Comparison of ENCODE assay signal across 8 cellular contexts in genomic region chr6:31826793-31827285, GRCh38. TPM values are rescaled to one million over a fixed set of nuclear protein-coding genes. Genes with fewer than 3 reads are reported as not detected.
DNase-seq lines count a peak whose midpoint lies in the region; ATAC-seq, FAIRE-seq and TF ChIP-seq lines count a peak whose summit lies in the region.

No MANE protein-coding gene starts in this region.

- peak overlapping the region; percentile 91 to 97 (median 94) for H3K4me3 Mint-ChIP-seq in CD4-positive, CD25-positive, alpha-beta regulatory T cell
- peak overlapping the region; percentile 78 for H3K4me3 Mint-ChIP-seq in MCF 10A (ENCODE audit: unreplicated experiment)
- H3K4me3 Mint-ChIP-seq in immature natural killer cell, result peak overlapping the region; percentile 92 to 94 (median 93)
- H3K4me3 Mint-ChIP-seq in stimulated activated effector memory CD8-positive, alpha-beta T cell treated with anti-CD3 and anti-CD28 coated beads, Interleukin-12 subunit alpha, Interleukin-12 subunit beta, amount 100 ng/mL, for 72 hours, result peak overlapping the region; percentile 84

- BruUV-seq in MCF 10A (replicated peaks; lab: Mats Ljungman, UMichigan), result TSS peak; percentile 85

- FAIRE-seq in D721Med (lab: Jason Lieb, UNC), result no peak

- TF ChIP-seq CTCF in MCF 10A (IDR thresholded peaks at IDR 0.05; ENCODE audit: unreplicated experiment) (no peak), D721Med (IDR thresholded peaks at IDR 0.05; ENCODE audit: insufficient read depth, missing control alignments) (no peak)

- H3K36me3 ChIP-seq in CD4-positive, CD25-positive, alpha-beta regulatory T cell (ENCODE audit: control insufficient read depth, insufficient read depth, low read length), result no peaks in the 10 kb centered on the region

- H3K9me3 Mint-ChIP-seq in CD4-positive, CD25-positive, alpha-beta regulatory T cell, result no peaks in the 10 kb centered on the region
- H3K9me3 Mint-ChIP-seq in MCF 10A (ENCODE audit: unreplicated experiment), result no peaks in the 10 kb centered on the region
- H3K9me3 Mint-ChIP-seq in immature natural killer cell, result no peaks in the 10 kb centered on the region
- H3K9me3 Mint-ChIP-seq in stimulated activated effector memory CD8-positive, alpha-beta T cell treated with anti-CD3 and anti-CD28 coated beads, Interleukin-12 subunit alpha, Interleukin-12 subunit beta, amount 100 ng/mL, for 72 hours, result no peaks in the 10 kb centered on the region

- H3K36me3 Mint-ChIP-seq in CD4-positive, CD25-positive, alpha-beta regulatory T cell, result no peaks in the 10 kb centered on the region
- H3K36me3 Mint-ChIP-seq in MCF 10A (ENCODE audit: insufficient read depth, unreplicated experiment) (peaks cover 14% of the 10 kb centered on the region), immature natural killer cell (no peaks in the 10 kb centered on the region)
- peaks cover 41% of the 10 kb centered on the region for H3K36me3 Mint-ChIP-seq in stimulated activated effector memory CD8-positive, alpha-beta T cell treated with anti-CD3 and anti-CD28 coated beads, Interleukin-12 subunit alpha, Interleukin-12 subunit beta, amount 100 ng/mL, for 72 hours

- H3K4me1 ChIP-seq in CD4-positive, CD25-positive, alpha-beta regulatory T cell (ENCODE audit: control insufficient read depth, insufficient read depth, low read length, poor library complexity, severe bottlenecking), result peaks cover 46% of the 10 kb centered on the region

- H3K27ac ChIP-seq in CD4-positive, CD25-positive, alpha-beta regulatory T cell (ENCODE audit: insufficient read depth, low read length, poor library complexity, severe bottlenecking), result peak overlapping the region; percentile 85

- POLR2A ChIA-PET in MCF 10A (lab: Yijun Ruan, JAX), result interaction anchor here (0.5 to 11.3 kb wide), 45 partner anchors 8 to 1214 kb away, joined by 3 to 202 read pairs (median 5); partner anchors contain the start of genes ABHD16A, ATP6V1G2, BAG6 and C6orf47

- no peaks in the 10 kb centered on the region for H3K9me3 ChIP-seq in CD4-positive, CD25-positive, alpha-beta regulatory T cell (ENCODE audit: control insufficient read depth in 2 of 2, low read length in 2 of 2)

- H3K27ac Mint-ChIP-seq in CD4-positive, CD25-positive, alpha-beta regulatory T cell, result peak overlapping the region; percentile 95 to 97 (median 96)
- H3K27ac Mint-ChIP-seq in MCF 10A (ENCODE audit: low read depth, unreplicated experiment), result peak overlapping the region; percentile 99
- H3K27ac Mint-ChIP-seq in immature natural killer cell, result peak overlapping the region; percentile 91 to 99 (median 96)
- H3K27ac Mint-ChIP-seq in stimulated activated effector memory CD8-positive, alpha-beta T cell treated with anti-CD3 and anti-CD28 coated beads, Interleukin-12 subunit alpha, Interleukin-12 subunit beta, amount 100 ng/mL, for 72 hours, result peak overlapping the region; percentile 98

- H3K27me3 Mint-ChIP-seq in CD4-positive, CD25-positive, alpha-beta regulatory T cell, result no peaks in the 10 kb centered on the region
- no peaks in the 10 kb centered on the region for H3K27me3 Mint-ChIP-seq in MCF 10A (ENCODE audit: insufficient read depth, unreplicated experiment)
- peaks cover 2 to 5% (median 5%) of the 10 kb centered on the region in 3 donors for H3K27me3 Mint-ChIP-seq in immature natural killer cell (ENCODE audit: low read depth in 3 of 3)

- no peak for DNase-seq in CD4-positive, CD25-positive, alpha-beta regulatory T cell
- DNase-seq in MCF 10A (ENCODE audit: unreplicated experiment) (peak; percentile 95), immature natural killer cell (no peak), SK-N-DZ (ENCODE audit: low spot score) (no peak), D721Med (ENCODE audit: insufficient read length, low spot score) (no peak)
- DNase-seq in stimulated activated effector memory CD8-positive, alpha-beta T cell treated with anti-CD3 and anti-CD28 coated beads, Interleukin-12 subunit alpha, Interleukin-12 subunit beta, amount 100 ng/mL, for 72 hours (ENCODE audit: low spot score in 2 of 2), result no peak

- peak; percentile 3 to 5 for ATAC-seq in CD4-positive, CD25-positive, alpha-beta regulatory T cell (ENCODE audit: low read depth in 2 of 2)
- ATAC-seq in GM19463 (IDR thresholded peaks at IDR 0.05; ENCODE audit: unreplicated experiment), result peak; percentile 19
- peak; percentile 2 for ATAC-seq in stimulated activated effector memory CD8-positive, alpha-beta T cell treated with anti-CD3 and anti-CD28 coated beads, Interleukin-12 subunit alpha, Interleukin-12 subunit beta, amount 100 ng/mL, for 72 hours

- no peaks in the 10 kb centered on the region for H3K27me3 ChIP-seq in CD4-positive, CD25-positive, alpha-beta regulatory T cell (ENCODE audit: control insufficient read depth, insufficient read depth, low read length)

- H3K4me1 Mint-ChIP-seq in CD4-positive, CD25-positive, alpha-beta regulatory T cell, result peaks cover 14 to 56% (median 34%) of the 10 kb centered on the region in 4 donors
- H3K4me1 Mint-ChIP-seq in MCF 10A (ENCODE audit: insufficient read depth, unreplicated experiment) (peaks cover 19% of the 10 kb centered on the region), immature natural killer cell (peaks cover 49 to 54% of the 10 kb centered on the region in 2 donors)
- H3K4me1 Mint-ChIP-seq in stimulated activated effector memory CD8-positive, alpha-beta T cell treated with anti-CD3 and anti-CD28 coated beads, Interleukin-12 subunit alpha, Interleukin-12 subunit beta, amount 100 ng/mL, for 72 hours, result peaks cover 55% of the 10 kb centered on the region

- CTCF ChIA-PET in MCF 10A (lab: Yijun Ruan, JAX), result interaction anchor here (0.7 to 1.0 kb wide), 5 partner anchors 20 to 124 kb away, joined by 3 to 4 read pairs (median 3); partner anchors contain the start of genes CLIC1 and LSM2

- intact Hi-C loops in MCF 10A (cut with micrococcal nuclease), result no loop called here

- peak overlapping the region; percentile 94 for H3K4me3 ChIP-seq in CD4-positive, CD25-positive, alpha-beta regulatory T cell (ENCODE audit: low read depth, low read length)

TF ChIP-seq in PFSK-1, 5 proteins besides CTCF, POLR2A, EP300 and RAD21 (continues in another document):
- peak; percentile 25; the same call in 1 of the 2 replicates for TF ChIP-seq POLR2AphosphoS5 (IDR thresholded peaks at IDR 0.05; ENCODE audit: low read depth, low read length)

RNA-seq across cellular contexts. Expression of gene HSPA1B, which starts 0.7 kb away (rescaled TPM):
- total RNA-seq in CD4-positive, CD25-positive, alpha-beta regulatory T cell, result 27.3 TPM
- polyA plus RNA-seq in CD4-positive, CD25-positive, alpha-beta regulatory T cell, result 1 to 10 TPM; 2.3 to 6.8 (median 3.0) TPM
- 131 TPM for polyA plus RNA-seq in PFSK-1 (2012; ENCODE audit: insufficient read length, low read depth)
- total RNA-seq in MCF 10A (2022), result 29.8 and 51.6 TPM in 2 replicates
- polyA plus RNA-seq in immature natural killer cell, result 1 to 10 TPM; 1.5 to 3.2 (median 1.9) TPM
- 123 and 146 TPM in 2 replicates for polyA plus RNA-seq in SK-N-DZ (2014; cell fraction: cytosol; rRNA removed)
- 56.5 and 70.3 TPM in 2 replicates for polyA plus RNA-seq in SK-N-DZ (2014; cell fraction: nucleus; rRNA removed)

RNA-seq across cellular contexts. Expression of gene HSPA1A, which starts 11.5 kb away (rescaled TPM):
- total RNA-seq in CD4-positive, CD25-positive, alpha-beta regulatory T cell, result 30.6 TPM
- polyA plus RNA-seq in CD4-positive, CD25-positive, alpha-beta regulatory T cell, result 10 to 100 TPM; 65.7 to 93.0 (median 80.5) TPM
- 1.4 TPM for polyA plus RNA-seq in PFSK-1 (2012; ENCODE audit: insufficient read length, low read depth)
- total RNA-seq in MCF 10A (2022), result 20.3 and 34.0 TPM in 2 replicates
- polyA plus RNA-seq in immature natural killer cell, result 10 to 100 TPM in 2 of 3 donors, 1 to 10 TPM in 1; 9.7 to 81.3 (median 22.5) TPM
- polyA plus RNA-seq in SK-N-DZ (2014; cell fraction: cytosol; rRNA removed), result 4.6 and 6.6 TPM in 2 replicates
- 0.94 and 3.3 TPM in 2 replicates for polyA plus RNA-seq in SK-N-DZ (2014; cell fraction: nucleus; rRNA removed)

RNA-seq across cellular contexts. Expression of gene HSPA1L, which starts 11.8 kb away (rescaled TPM):
- 5.5 TPM for total RNA-seq in CD4-positive, CD25-positive, alpha-beta regulatory T cell
- 1 to 10 TPM; 2.2 to 4.2 (median 3.5) TPM for polyA plus RNA-seq in CD4-positive, CD25-positive, alpha-beta regulatory T cell
- polyA plus RNA-seq in PFSK-1 (2012; ENCODE audit: insufficient read length, low read depth), result 0.23 TPM
- total RNA-seq in MCF 10A (2022), result 0.35 and 0.79 TPM in 2 replicates
- 1 to 10 TPM in 2 of 3 donors, under 1 TPM in 1; 0.70 to 3.8 (median 2.4) TPM for polyA plus RNA-seq in immature natural killer cell
- polyA plus RNA-seq in SK-N-DZ (2014; cell fraction: cytosol; rRNA removed), result 0.24 and 0.27 TPM in 2 replicates
- polyA plus RNA-seq in SK-N-DZ (2014; cell fraction: nucleus; rRNA removed), result 0.10 and 0.12 TPM in 2 replicates

RNA-seq across cellular contexts. Expression of gene LSM2, which starts 20.1 kb away (rescaled TPM):
- total RNA-seq in CD4-positive, CD25-positive, alpha-beta regulatory T cell, result 29.3 TPM
- polyA plus RNA-seq in CD4-positive, CD25-positive, alpha-beta regulatory T cell, result 100 to 1,000 TPM in 1 of 4 donors, 10 to 100 TPM in 3; 80.0 to 122 (median 87.5) TPM
- polyA plus RNA-seq in PFSK-1 (2012; ENCODE audit: insufficient read length, low read depth), result 110 TPM
- total RNA-seq in MCF 10A (2022), result 36.9 and 47.4 TPM in 2 replicates
- polyA plus RNA-seq in immature natural killer cell, result 10 to 100 TPM; 77.7 to 97.1 (median 94.6) TPM
- 189 and 213 TPM in 2 replicates for polyA plus RNA-seq in SK-N-DZ (2014; cell fraction: cytosol; rRNA removed)
- polyA plus RNA-seq in SK-N-DZ (2014; cell fraction: nucleus; rRNA removed), result 95.0 and 96.4 TPM in 2 replicates

RNA-seq across cellular contexts. Expression of gene VARS1, which starts 31.3 kb away (rescaled TPM):
- 63.4 TPM for total RNA-seq in CD4-positive, CD25-positive, alpha-beta regulatory T cell
- polyA plus RNA-seq in CD4-positive, CD25-positive, alpha-beta regulatory T cell, result 10 to 100 TPM; 27.1 to 45.1 (median 29.9) TPM
- polyA plus RNA-seq in PFSK-1 (2012; ENCODE audit: insufficient read length, low read depth), result 347 TPM
- total RNA-seq in MCF 10A (2022), result 133 and 200 TPM in 2 replicates
- polyA plus RNA-seq in immature natural killer cell, result 10 to 100 TPM; 26.5 to 44.6 (median 28.8) TPM
- 81.7 and 91.7 TPM in 2 replicates for polyA plus RNA-seq in SK-N-DZ (2014; cell fraction: cytosol; rRNA removed)
- 194 and 278 TPM in 2 replicates for polyA plus RNA-seq in SK-N-DZ (2014; cell fraction: nucleus; rRNA removed)
